ENCODE assay signal across 1 cellular context in the genomic region with DNA sequence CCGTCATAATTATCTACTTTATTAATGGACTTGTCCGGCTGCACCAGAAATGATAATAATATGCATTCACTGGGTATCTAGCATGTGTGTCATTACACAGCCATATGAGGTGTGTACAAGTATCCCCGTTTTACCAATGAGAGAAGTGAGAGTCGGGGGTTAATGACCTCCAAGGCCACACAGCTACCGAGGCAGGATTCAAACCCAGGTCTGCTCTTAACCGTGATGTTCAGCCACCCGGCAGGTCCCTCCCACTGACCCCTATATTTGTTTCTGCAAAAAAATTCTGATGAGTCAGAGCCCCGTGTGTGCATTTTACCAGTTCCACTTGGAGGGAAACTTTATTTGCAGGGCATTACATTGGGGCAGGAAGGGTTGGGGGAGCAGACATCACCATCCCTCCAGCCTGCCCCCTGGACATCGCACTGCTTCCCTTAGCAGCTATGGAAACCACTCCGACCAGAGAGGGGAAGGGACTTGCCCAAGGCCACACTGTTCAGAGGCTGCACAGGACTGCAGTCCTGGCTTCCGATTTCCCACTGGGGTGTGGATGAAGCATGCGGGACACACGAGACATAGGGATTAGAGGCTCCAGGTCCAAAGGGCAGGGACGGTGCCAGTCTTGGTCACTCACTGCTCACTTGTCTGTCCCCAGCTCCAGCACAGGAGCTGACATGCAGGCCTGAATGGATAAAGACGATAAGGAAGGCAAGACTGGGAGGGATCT.
TF ChIP-seq lines count a peak whose summit lies in the region.

No MANE protein-coding gene starts in this region.

TF ChIP-seq in HepG2, 621 proteins besides CTCF, POLR2A, EP300 and RAD21 (continued from another document and continues in another):
- TF ChIP-seq, protein P1, sequence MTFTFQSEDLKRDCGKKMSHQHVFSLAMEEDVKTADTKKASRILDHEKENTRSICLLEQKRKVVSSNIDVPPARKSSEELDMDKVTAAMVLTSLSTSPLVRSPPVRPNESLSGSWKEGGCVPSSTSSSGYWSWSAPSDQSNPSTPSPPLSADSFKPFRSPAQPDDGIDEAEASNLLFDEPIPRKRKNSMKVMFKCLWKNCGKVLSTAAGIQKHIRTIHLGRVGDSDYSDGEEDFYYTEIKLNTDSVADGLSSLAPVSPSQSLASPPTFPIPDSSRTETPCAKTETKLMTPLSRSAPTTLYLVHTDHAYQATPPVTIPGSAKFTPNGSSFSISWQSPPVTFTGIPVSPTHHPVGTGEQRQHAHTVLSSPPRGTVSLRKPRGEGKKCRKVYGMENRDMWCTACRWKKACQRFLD (CRISPR knock-in tag; IDR thresholded peaks at IDR 0.05; ENCODE audit: borderline replicate concordance), result no peak
- no peak for TF ChIP-seq BRCA1 (CRISPR knock-in tag; IDR thresholded peaks at IDR 0.05)
- TF ChIP-seq, protein P2, sequence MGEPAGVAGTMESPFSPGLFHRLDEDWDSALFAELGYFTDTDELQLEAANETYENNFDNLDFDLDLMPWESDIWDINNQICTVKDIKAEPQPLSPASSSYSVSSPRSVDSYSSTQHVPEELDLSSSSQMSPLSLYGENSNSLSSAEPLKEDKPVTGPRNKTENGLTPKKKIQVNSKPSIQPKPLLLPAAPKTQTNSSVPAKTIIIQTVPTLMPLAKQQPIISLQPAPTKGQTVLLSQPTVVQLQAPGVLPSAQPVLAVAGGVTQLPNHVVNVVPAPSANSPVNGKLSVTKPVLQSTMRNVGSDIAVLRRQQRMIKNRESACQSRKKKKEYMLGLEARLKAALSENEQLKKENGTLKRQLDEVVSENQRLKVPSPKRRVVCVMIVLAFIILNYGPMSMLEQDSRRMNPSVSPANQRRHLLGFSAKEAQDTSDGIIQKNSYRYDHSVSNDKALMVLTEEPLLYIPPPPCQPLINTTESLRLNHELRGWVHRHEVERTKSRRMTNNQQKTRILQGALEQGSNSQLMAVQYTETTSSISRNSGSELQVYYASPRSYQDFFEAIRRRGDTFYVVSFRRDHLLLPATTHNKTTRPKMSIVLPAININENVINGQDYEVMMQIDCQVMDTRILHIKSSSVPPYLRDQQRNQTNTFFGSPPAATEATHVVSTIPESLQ (CRISPR knock-in tag; conservative IDR thresholded peaks at IDR 0.05), result no peak
- TF ChIP-seq, protein P3, sequence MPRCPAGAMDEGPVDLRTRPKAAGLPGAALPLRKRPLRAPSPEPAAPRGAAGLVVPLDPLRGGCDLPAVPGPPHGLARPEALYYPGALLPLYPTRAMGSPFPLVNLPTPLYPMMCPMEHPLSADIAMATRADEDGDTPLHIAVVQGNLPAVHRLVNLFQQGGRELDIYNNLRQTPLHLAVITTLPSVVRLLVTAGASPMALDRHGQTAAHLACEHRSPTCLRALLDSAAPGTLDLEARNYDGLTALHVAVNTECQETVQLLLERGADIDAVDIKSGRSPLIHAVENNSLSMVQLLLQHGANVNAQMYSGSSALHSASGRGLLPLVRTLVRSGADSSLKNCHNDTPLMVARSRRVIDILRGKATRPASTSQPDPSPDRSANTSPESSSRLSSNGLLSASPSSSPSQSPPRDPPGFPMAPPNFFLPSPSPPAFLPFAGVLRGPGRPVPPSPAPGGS (CRISPR knock-in tag; IDR thresholded peaks at IDR 0.05), result no peak
- TF ChIP-seq, protein P4, sequence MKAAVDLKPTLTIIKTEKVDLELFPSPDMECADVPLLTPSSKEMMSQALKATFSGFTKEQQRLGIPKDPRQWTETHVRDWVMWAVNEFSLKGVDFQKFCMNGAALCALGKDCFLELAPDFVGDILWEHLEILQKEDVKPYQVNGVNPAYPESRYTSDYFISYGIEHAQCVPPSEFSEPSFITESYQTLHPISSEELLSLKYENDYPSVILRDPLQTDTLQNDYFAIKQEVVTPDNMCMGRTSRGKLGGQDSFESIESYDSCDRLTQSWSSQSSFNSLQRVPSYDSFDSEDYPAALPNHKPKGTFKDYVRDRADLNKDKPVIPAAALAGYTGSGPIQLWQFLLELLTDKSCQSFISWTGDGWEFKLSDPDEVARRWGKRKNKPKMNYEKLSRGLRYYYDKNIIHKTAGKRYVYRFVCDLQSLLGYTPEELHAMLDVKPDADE (CRISPR knock-in tag; IDR thresholded peaks at IDR 0.05), result no peak
- peak; percentile 39; the same call in 1 of the 2 replicates for TF ChIP-seq ZNF121 (CRISPR knock-in tag; IDR thresholded peaks at IDR 0.05)
- no peak for TF ChIP-seq TBP (CRISPR knock-in tag; IDR thresholded peaks at IDR 0.05)
- 0 out of 2 replicates have a peak, but pooled peaks have one; percentile 1 for TF ChIP-seq MYC (CRISPR knock-in tag; IDR thresholded peaks at IDR 0.05; ENCODE audit: borderline replicate concordance)
- TF ChIP-seq ZKSCAN5 (CRISPR knock-in tag; IDR thresholded peaks at IDR 0.05), result no peak
- TF ChIP-seq, protein P5, sequence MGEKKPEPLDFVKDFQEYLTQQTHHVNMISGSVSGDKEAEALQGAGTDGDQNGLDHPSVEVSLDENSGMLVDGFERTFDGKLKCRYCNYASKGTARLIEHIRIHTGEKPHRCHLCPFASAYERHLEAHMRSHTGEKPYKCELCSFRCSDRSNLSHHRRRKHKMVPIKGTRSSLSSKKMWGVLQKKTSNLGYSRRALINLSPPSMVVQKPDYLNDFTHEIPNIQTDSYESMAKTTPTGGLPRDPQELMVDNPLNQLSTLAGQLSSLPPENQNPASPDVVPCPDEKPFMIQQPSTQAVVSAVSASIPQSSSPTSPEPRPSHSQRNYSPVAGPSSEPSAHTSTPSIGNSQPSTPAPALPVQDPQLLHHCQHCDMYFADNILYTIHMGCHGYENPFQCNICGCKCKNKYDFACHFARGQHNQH (CRISPR knock-in tag; IDR thresholded peaks at IDR 0.05), result peak; percentile 38; the same call in 1 of the 2 replicates
- TF ChIP-seq, protein P6, sequence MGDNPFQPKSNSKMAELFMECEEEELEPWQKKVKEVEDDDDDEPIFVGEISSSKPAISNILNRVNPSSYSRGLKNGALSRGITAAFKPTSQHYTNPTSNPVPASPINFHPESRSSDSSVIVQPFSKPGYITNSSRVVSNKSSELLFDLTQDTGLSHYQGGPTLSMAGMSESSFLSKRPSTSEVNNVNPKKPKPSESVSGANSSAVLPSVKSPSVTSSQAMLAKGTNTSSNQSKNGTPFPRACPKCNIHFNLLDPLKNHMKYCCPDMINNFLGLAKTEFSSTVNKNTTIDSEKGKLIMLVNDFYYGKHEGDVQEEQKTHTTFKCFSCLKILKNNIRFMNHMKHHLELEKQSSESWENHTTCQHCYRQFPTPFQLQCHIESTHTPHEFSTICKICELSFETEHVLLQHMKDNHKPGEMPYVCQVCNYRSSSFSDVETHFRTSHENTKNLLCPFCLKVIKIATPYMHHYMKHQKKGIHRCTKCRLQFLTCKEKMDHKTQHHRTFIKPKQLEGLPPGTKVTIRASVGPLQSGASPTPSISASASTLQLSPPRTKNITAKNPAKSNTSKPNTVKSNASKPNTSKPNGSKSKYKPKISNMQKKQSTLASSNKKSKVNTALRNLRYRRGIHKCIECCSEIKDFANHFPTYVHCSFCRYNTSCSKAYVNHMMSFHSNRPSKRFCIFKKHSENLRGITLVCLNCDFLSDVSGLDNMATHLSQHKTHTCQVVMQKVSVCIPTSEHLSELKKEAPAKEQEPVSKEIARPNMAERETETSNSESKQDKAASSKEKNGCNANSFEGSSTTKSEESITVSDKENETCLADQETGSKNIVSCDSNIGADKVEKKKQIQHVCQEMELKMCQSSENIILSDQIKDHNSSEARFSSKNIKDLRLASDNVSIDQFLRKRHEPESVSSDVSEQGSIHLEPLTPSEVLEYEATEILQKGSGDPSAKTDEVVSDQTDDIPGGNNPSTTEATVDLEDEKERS (CRISPR knock-in tag; IDR thresholded peaks at IDR 0.05), result peak; percentile 85
- TF ChIP-seq, protein P7, sequence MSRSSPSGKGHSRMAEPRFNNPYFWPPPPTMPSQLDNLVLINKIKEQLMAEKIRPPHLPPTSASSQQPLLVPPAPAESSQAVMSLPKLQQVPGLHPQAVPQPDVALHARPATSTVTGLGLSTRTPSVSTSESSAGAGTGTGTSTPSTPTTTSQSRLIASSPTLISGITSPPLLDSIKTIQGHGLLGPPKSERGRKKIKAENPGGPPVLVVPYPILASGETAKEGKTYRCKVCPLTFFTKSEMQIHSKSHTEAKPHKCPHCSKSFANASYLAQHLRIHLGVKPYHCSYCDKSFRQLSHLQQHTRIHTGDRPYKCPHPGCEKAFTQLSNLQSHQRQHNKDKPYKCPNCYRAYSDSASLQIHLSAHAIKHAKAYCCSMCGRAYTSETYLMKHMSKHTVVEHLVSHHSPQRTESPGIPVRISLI (CRISPR knock-in tag; IDR thresholded peaks at IDR 0.05; ENCODE audit: borderline replicate concordance), result peak; percentile 76
- TF ChIP-seq, protein P8, sequence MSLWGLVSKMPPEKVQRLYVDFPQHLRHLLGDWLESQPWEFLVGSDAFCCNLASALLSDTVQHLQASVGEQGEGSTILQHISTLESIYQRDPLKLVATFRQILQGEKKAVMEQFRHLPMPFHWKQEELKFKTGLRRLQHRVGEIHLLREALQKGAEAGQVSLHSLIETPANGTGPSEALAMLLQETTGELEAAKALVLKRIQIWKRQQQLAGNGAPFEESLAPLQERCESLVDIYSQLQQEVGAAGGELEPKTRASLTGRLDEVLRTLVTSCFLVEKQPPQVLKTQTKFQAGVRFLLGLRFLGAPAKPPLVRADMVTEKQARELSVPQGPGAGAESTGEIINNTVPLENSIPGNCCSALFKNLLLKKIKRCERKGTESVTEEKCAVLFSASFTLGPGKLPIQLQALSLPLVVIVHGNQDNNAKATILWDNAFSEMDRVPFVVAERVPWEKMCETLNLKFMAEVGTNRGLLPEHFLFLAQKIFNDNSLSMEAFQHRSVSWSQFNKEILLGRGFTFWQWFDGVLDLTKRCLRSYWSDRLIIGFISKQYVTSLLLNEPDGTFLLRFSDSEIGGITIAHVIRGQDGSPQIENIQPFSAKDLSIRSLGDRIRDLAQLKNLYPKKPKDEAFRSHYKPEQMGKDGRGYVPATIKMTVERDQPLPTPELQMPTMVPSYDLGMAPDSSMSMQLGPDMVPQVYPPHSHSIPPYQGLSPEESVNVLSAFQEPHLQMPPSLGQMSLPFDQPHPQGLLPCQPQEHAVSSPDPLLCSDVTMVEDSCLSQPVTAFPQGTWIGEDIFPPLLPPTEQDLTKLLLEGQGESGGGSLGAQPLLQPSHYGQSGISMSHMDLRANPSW (CRISPR knock-in tag; IDR thresholded peaks at IDR 0.05; ENCODE audit: borderline replicate concordance), result no peak
- no peak for TF ChIP-seq U2AF2 (IDR thresholded peaks at IDR 0.05; ENCODE audit: low read depth, low read length)
- TF ChIP-seq TBL1XR1 (IDR thresholded peaks at IDR 0.05; ENCODE audit: borderline replicate concordance, low read length, partially characterized antibody), result no peak
- no peak for TF ChIP-seq EEA1 (CRISPR knock-in tag; IDR thresholded peaks at IDR 0.05; ENCODE audit: borderline replicate concordance)
- TF ChIP-seq ZNF160 (CRISPR knock-in tag; IDR thresholded peaks at IDR 0.05), result no peak
- TF ChIP-seq ARHGAP35 (CRISPR knock-in tag; IDR thresholded peaks at IDR 0.05; ENCODE audit: borderline replicate concordance), result 0 out of 2 replicates have a peak, but pooled peaks have one; percentile 60
- TF ChIP-seq FOXJ3 (CRISPR knock-in tag; IDR thresholded peaks at IDR 0.05; ENCODE audit: borderline replicate concordance), result no peak
- TF ChIP-seq ZNF776 (CRISPR knock-in tag; IDR thresholded peaks at IDR 0.05), result no peak
- no peak for TF ChIP-seq ZNF33B (CRISPR knock-in tag; IDR thresholded peaks at IDR 0.05)
- no peak for TF ChIP-seq THAP11 (CRISPR knock-in tag; IDR thresholded peaks at IDR 0.05)
- TF ChIP-seq SALL2 (CRISPR knock-in tag; IDR thresholded peaks at IDR 0.05), result peak; percentile 3; the same call in 1 of the 2 replicates
- no peak; the same call in 1 of the 2 replicates for TF ChIP-seq ZNF782 (CRISPR knock-in tag; IDR thresholded peaks at IDR 0.05; ENCODE audit: borderline replicate concordance)
- no peak for TF ChIP-seq ZSCAN25 (CRISPR knock-in tag; IDR thresholded peaks at IDR 0.05)
- TF ChIP-seq, protein P9, sequence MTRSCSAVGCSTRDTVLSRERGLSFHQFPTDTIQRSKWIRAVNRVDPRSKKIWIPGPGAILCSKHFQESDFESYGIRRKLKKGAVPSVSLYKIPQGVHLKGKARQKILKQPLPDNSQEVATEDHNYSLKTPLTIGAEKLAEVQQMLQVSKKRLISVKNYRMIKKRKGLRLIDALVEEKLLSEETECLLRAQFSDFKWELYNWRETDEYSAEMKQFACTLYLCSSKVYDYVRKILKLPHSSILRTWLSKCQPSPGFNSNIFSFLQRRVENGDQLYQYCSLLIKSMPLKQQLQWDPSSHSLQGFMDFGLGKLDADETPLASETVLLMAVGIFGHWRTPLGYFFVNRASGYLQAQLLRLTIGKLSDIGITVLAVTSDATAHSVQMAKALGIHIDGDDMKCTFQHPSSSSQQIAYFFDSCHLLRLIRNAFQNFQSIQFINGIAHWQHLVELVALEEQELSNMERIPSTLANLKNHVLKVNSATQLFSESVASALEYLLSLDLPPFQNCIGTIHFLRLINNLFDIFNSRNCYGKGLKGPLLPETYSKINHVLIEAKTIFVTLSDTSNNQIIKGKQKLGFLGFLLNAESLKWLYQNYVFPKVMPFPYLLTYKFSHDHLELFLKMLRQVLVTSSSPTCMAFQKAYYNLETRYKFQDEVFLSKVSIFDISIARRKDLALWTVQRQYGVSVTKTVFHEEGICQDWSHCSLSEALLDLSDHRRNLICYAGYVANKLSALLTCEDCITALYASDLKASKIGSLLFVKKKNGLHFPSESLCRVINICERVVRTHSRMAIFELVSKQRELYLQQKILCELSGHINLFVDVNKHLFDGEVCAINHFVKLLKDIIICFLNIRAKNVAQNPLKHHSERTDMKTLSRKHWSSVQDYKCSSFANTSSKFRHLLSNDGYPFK (CRISPR knock-in tag; IDR thresholded peaks at IDR 0.05; ENCODE audit: borderline replicate concordance), result peak; percentile 37
- TF ChIP-seq, protein P10, sequence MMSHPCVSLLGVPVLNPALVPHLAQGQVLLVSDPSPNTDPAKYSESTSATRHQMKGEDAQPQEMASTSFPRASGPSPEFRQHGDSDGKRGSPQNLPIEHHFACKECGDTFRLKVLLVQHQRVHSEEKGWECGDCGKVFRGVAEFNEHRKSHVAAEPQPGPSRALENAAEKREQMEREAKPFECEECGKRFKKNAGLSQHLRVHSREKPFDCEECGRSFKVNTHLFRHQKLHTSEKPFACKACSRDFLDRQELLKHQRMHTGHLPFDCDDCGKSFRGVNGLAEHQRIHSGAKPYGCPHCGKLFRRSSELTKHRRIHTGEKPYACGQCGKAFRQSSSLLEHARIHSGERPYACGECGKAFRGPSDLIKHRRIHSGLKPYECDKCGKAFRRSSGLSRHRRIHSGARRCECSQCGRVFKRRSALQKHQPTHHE (CRISPR knock-in tag; IDR thresholded peaks at IDR 0.05; ENCODE audit: borderline replicate concordance), result no peak
- no peak for TF ChIP-seq ZNF430 (CRISPR knock-in tag; IDR thresholded peaks at IDR 0.05)
- no peak; the same call in 1 of the 2 replicates for TF ChIP-seq JUNB (CRISPR knock-in tag; IDR thresholded peaks at IDR 0.05; ENCODE audit: borderline replicate concordance)
- TF ChIP-seq SIN3A (IDR thresholded peaks at IDR 0.05; ENCODE audit: borderline replicate concordance, low read depth, low read length), result no peak
- TF ChIP-seq ZNF644 (CRISPR knock-in tag; IDR thresholded peaks at IDR 0.05; ENCODE audit: low read depth), result peak; percentile 27; the same call in 1 of the 2 replicates
- TF ChIP-seq GFI1 (CRISPR knock-in tag; IDR thresholded peaks at IDR 0.05; ENCODE audit: borderline replicate concordance), result 0 out of 2 replicates have a peak, but pooled peaks have one; percentile 53
- no peak for TF ChIP-seq ATF7-NPFF (CRISPR knock-in tag; IDR thresholded peaks at IDR 0.05; ENCODE audit: low read depth)
- peak; percentile 84 for TF ChIP-seq SALL1 (CRISPR knock-in tag; IDR thresholded peaks at IDR 0.05)
- no peak for TF ChIP-seq ZC3H4 (CRISPR knock-in tag; IDR thresholded peaks at IDR 0.05; ENCODE audit: borderline replicate concordance)
